Comparison of ENCODE assay signal across 25 cellular contexts in the genomic region with DNA sequence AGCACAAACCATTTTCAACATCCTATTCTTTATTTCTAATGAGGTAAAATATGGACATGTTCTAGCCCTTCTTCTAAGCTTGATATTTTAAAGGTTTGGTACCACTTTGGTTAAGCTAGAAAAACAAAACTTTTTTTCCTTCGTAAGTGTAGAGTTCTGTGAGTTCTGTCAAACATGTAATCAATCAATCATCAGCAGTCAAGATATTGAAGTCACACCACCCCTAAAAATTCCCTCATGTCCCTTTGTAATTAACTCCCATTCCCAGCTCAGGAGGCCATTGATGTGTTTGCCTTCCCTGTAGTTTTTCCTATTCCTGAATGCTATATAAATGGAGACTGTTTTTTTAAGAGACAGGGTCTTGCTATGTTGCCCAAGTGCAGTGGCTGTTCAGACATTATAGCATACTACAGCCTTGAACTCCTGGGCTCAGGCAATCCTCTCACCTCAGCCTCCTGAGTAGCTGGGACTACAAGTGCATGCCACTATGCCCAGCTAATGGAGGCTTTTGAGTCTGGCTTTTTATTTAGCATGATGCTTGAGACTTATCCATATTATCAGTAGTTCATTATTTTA. TPM values are rescaled to one million over a fixed set of nuclear protein-coding genes. Genes with fewer than 3 reads are reported as not detected.
DNase-seq lines count a peak whose midpoint lies in the region; ATAC-seq, FAIRE-seq and TF ChIP-seq lines count a peak whose summit lies in the region.
"Had no signal": no experiment of that assay in that cellular context is flagged by ENCODE, and none has a peak within 500 bp of the region (broad histone marks: within the 10 kb centered on the region; RNA-seq: fewer than 3 reads in every experiment).

No MANE protein-coding gene starts in this region.

- POLR2A ChIA-PET in activated CD4-positive, alpha-beta T cell treated with anti-CD3 and anti-CD28 coated beads for 36 hours (lab: Charles Lee), result no interaction called here

- peaks cover 67% of the 10 kb centered on the region for H3K36me3 Mint-ChIP-seq in activated CD4-positive, alpha-beta T cell treated with anti-CD3 and anti-CD28 coated beads, Interleukin-2, amount 10 ng/mL, durations not matched to agents 24 days and 14 days (ENCODE audit: low read depth)
- peaks cover 55% of the 10 kb centered on the region for H3K36me3 Mint-ChIP-seq in activated CD4-positive, alpha-beta T cell treated with anti-CD3 and anti-CD28 coated beads for 36 hours (ENCODE audit: low read depth)
- peaks cover 82% of the 10 kb centered on the region for H3K36me3 Mint-ChIP-seq in activated T-helper 17 cell treated with anti-CD3 and anti-CD28 coated beads, Interleukin-2, amount 50 U/mL, for 72 hours (ENCODE audit: low read depth)
- peaks cover 42% of the 10 kb centered on the region for H3K36me3 Mint-ChIP-seq in natural killer cell

- no peaks in the 10 kb centered on the region for H3K27me3 Mint-ChIP-seq in activated CD4-positive, alpha-beta T cell treated with anti-CD3 and anti-CD28 coated beads, Interleukin-2, amount 10 ng/mL, durations not matched to agents 24 days and 14 days
- no peaks in the 10 kb centered on the region for H3K27me3 Mint-ChIP-seq in activated CD4-positive, alpha-beta T cell treated with anti-CD3 and anti-CD28 coated beads for 36 hours
- H3K27me3 Mint-ChIP-seq in activated T-helper 17 cell treated with anti-CD3 and anti-CD28 coated beads, Interleukin-2, amount 50 U/mL, for 72 hours, result no peaks in the 10 kb centered on the region
- H3K27me3 Mint-ChIP-seq in natural killer cell (ENCODE audit: low read depth in 2 of 2), result no peaks in the 10 kb centered on the region

- H3K4me3 Mint-ChIP-seq in activated CD4-positive, alpha-beta T cell treated with anti-CD3 and anti-CD28 coated beads, Interleukin-2, amount 10 ng/mL, durations not matched to agents 24 days and 14 days, result no peak overlapping the region
- no peak overlapping the region for H3K4me3 Mint-ChIP-seq in activated CD4-positive, alpha-beta T cell treated with anti-CD3 and anti-CD28 coated beads for 36 hours
- H3K4me3 Mint-ChIP-seq in activated T-helper 17 cell treated with anti-CD3 and anti-CD28 coated beads, Interleukin-2, amount 50 U/mL, for 72 hours, result no peak overlapping the region
- peak overlapping the region; percentile 45 for H3K4me3 Mint-ChIP-seq in natural killer cell

- peak; percentile 43; the same call in 1 of the 2 replicates for TF ChIP-seq POLR2A in GM12891 (IDR thresholded peaks at IDR 0.05; ENCODE audit: low read depth, low read length)

- TF ChIP-seq CTCF in natural killer cell (IDR thresholded peaks at IDR 0.05), result no peak

- intact Hi-C loops in activated CD4-positive, alpha-beta T cell treated with anti-CD3 and anti-CD28 coated beads, Interleukin-2, amount 10 ng/mL, durations not matched to agents 24 days and 14 days (cut with micrococcal nuclease), result loop anchor here (1.0 kb wide), 1 partner anchor 9 kb away; no protein-coding TSS in a partner anchor
- intact Hi-C loops in activated CD4-positive, alpha-beta T cell treated with anti-CD3 and anti-CD28 coated beads for 36 hours (cut with DNase I, micrococcal nuclease), result no loop called here
- intact Hi-C loops in natural killer cell (cut with micrococcal nuclease), result no loop called here

- H3K4me1 Mint-ChIP-seq in activated CD4-positive, alpha-beta T cell treated with anti-CD3 and anti-CD28 coated beads, Interleukin-2, amount 10 ng/mL, durations not matched to agents 24 days and 14 days, result peaks cover 16% of the 10 kb centered on the region
- H3K4me1 Mint-ChIP-seq in activated CD4-positive, alpha-beta T cell treated with anti-CD3 and anti-CD28 coated beads for 36 hours, result peaks cover 14% of the 10 kb centered on the region
- H3K4me1 Mint-ChIP-seq in activated T-helper 17 cell treated with anti-CD3 and anti-CD28 coated beads, Interleukin-2, amount 50 U/mL, for 72 hours, result peaks cover 12% of the 10 kb centered on the region
- peaks cover 19 to 40% of the 10 kb centered on the region in 2 donors for H3K4me1 Mint-ChIP-seq in natural killer cell

- no peak for ATAC-seq in activated CD4-positive, alpha-beta T cell treated with anti-CD3 and anti-CD28 coated beads for 36 hours
- ATAC-seq in activated T-helper 17 cell treated with anti-CD3 and anti-CD28 coated beads, Interleukin-2, amount 50 U/mL, for 72 hours (replicated peaks), result no peak
- ATAC-seq in natural killer cell, result no peak
- ATAC-seq: sciatic nerve had no signal

- no peak for FAIRE-seq in GM12891 (lab: Jason Lieb, UNC)
- FAIRE-seq: A204.1, H54 had no signal

- CTCF ChIA-PET in activated CD4-positive, alpha-beta T cell treated with anti-CD3 and anti-CD28 coated beads for 36 hours (lab: Charles Lee), result interaction anchor here (0.7 to 1.0 kb wide), 2 partner anchors 11 to 291 kb away, joined by 3 read pairs; no protein-coding TSS in a partner anchor

- no peak for DNase-seq in activated CD4-positive, alpha-beta T cell treated with anti-CD3 and anti-CD28 coated beads, Interleukin-2, amount 10 ng/mL, durations not matched to agents 24 days and 14 days
- DNase-seq in activated CD4-positive, alpha-beta T cell treated with anti-CD3 and anti-CD28 coated beads for 36 hours, result no peak
- no peak for DNase-seq in GM12891 (ENCODE audit: insufficient read length, low spot score)
- DNase-seq in natural killer cell, result no peak
- no peak for DNase-seq in GM19240 (ENCODE audit: insufficient read length, low spot score)
- no peak for DNase-seq in kidney tubule cell (ENCODE audit: low spot score)
- no peak for DNase-seq in middle frontal gyrus (ENCODE audit: extremely low spot score, low spot score)
- DNase-seq: activated CD4-positive, alpha-beta T cell treated with anti-CD3 and anti-CD28 coated beads, Interleukin-2, amount 50 U/mL, for 4 hours; activated CD4-positive, CD25-positive, alpha-beta regulatory T cell; activated CD8-positive, alpha-beta memory T cell treated with anti-CD3 and anti-CD28 coated beads, Interleukin-2, amount 50 U/mL, for 4 hours; activated effector memory CD4-positive, alpha-beta T cell treated with Interleukin-2 at 50 U/mL for 16 hours; effector CD8-positive, alpha-beta T cell; hypothalamus; Kasumi-1; NCI-H1436; NCI-H2081 treated with DMSO at 0.1 percent for 48 hours; NCI-H2227 treated with DMSO at 0.1 percent for 48 hours; nucleus accumbens; SIG-M5; stimulated activated CD4-positive, alpha-beta T cell treated with anti-CD3 and anti-CD28 coated beads, Interleukin-2, amount 100 ng/mL, for 48 hours; tibial artery had no signal

- peak overlapping the region; percentile 6 for H3K27ac Mint-ChIP-seq in activated CD4-positive, alpha-beta T cell treated with anti-CD3 and anti-CD28 coated beads, Interleukin-2, amount 10 ng/mL, durations not matched to agents 24 days and 14 days
- H3K27ac Mint-ChIP-seq in activated CD4-positive, alpha-beta T cell treated with anti-CD3 and anti-CD28 coated beads for 36 hours, result no peak overlapping the region
- H3K27ac Mint-ChIP-seq in activated T-helper 17 cell treated with anti-CD3 and anti-CD28 coated beads, Interleukin-2, amount 50 U/mL, for 72 hours, result peak overlapping the region; percentile 46
- H3K27ac Mint-ChIP-seq in natural killer cell, result peak overlapping the region; percentile 56 to 83

- no peaks in the 10 kb centered on the region for H3K9me3 Mint-ChIP-seq in activated CD4-positive, alpha-beta T cell treated with anti-CD3 and anti-CD28 coated beads, Interleukin-2, amount 10 ng/mL, durations not matched to agents 24 days and 14 days
- no peaks in the 10 kb centered on the region for H3K9me3 Mint-ChIP-seq in activated CD4-positive, alpha-beta T cell treated with anti-CD3 and anti-CD28 coated beads for 36 hours (ENCODE audit: low read depth)
- peaks cover 5% of the 10 kb centered on the region for H3K9me3 Mint-ChIP-seq in activated T-helper 17 cell treated with anti-CD3 and anti-CD28 coated beads, Interleukin-2, amount 50 U/mL, for 72 hours
- no peaks in the 10 kb centered on the region for H3K9me3 Mint-ChIP-seq in natural killer cell

TF ChIP-seq in GM12891, 5 proteins besides CTCF, POLR2A, EP300 and RAD21:
- TF ChIP-seq TAF1 (IDR thresholded peaks at IDR 0.05; ENCODE audit: low read depth, low read length) (no peak), POLR2AphosphoS5 (IDR thresholded peaks at IDR 0.05; ENCODE audit: low read depth, low read length) (0 out of 2 replicates have a peak, but pooled peaks have one; percentile 17), POU2F2 (IDR thresholded peaks at IDR 0.05; ENCODE audit: low read depth, low read length) (no peak), SPI1 (IDR thresholded peaks at IDR 0.05; ENCODE audit: low read depth, low read length) (no peak), PAX5 (IDR thresholded peaks at IDR 0.05; ENCODE audit: insufficient read depth, low read length, severe bottlenecking) (no peak)

RNA-seq across cellular contexts. Expression of gene IVNS1ABP, which starts 23.0 kb away (rescaled TPM):
- 186 and 187 TPM in 2 replicates for total RNA-seq in activated CD4-positive, alpha-beta T cell treated with anti-CD3 and anti-CD28 coated beads, Interleukin-2, amount 10 ng/mL, durations not matched to agents 24 days and 14 days
- total RNA-seq in activated CD4-positive, alpha-beta T cell treated with anti-CD3 and anti-CD28 coated beads for 36 hours, result 100 to 1,000 TPM; 116 to 129 TPM
- 52.5 TPM for polyA plus RNA-seq in GM12891 (2012; ENCODE audit: low read depth, missing spikeins)
- 100 to 1,000 TPM; 215 to 269 TPM for total RNA-seq in activated T-helper 17 cell treated with anti-CD3 and anti-CD28 coated beads, Interleukin-2, amount 50 U/mL, for 72 hours
- total RNA-seq in natural killer cell, result 100 to 1,000 TPM; 250 to 394 (median 299) TPM
